ENCODE assay signal across 8 cellular contexts in the genomic region with DNA sequence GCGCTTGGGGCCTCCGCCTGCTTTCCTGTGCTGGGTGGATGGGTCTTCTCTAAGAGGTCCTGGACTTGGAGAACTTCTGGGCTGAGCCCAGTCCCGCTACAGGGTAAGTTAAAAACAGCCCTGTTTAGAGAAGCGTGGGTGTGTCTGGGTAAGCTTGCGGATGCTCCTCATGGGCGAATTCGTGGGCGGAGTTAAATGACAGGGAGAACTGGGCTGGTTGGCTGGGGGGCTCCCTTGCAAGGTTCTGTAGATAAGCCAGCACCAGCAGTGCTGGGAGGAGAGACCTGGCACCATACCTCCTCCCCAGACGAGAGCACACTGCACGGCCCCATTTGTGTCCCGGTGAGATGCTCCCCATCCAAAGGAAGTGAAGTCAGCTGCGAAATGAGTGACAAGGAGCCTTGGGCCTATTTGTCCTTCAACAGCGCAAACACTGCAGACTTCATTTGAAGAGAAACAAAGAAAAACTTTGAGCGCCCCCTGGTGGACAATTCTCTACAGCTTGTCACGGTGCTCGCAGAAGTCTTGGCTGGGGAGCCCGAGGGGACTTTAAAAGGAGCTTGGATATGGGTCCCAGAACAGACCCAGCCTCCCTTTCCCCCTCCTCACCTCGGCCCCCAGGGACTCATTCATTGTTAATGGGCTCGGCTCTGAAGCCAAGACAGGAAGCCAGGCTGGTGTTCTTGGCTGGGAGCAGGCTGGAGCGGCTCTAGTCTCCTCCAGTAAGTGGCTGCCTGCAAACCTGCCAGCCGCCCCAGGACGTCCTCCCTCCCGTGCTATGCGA. TPM values are rescaled to one million over a fixed set of nuclear protein-coding genes. Genes with fewer than 3 reads are reported as not detected.
A peak's percentile ranks its signal among the peaks of the same experiment; 100 is the strongest.
DNase-seq lines count a peak whose midpoint lies in the region; ATAC-seq and TF ChIP-seq lines count a peak whose summit lies in the region.

No MANE protein-coding gene starts in this region.

- peaks cover 8% of the 10 kb centered on the region for H3K36me3 Mint-ChIP-seq in activated T-helper 17 cell treated with anti-CD3 and anti-CD28 coated beads, Interleukin-2, amount 50 U/mL, for 72 hours (ENCODE audit: low read depth)

- H2BK15ac ChIP-seq in neuronal stem cell (ENCODE audit: low read length): no peak overlapping the region

- no peak overlapping the region for H3K27ac ChIP-seq in ACC112 (ENCODE audit: low read depth, low read length)
- H3K27ac ChIP-seq in RWPE1: no peak overlapping the region
- H3K27ac ChIP-seq in foreskin keratinocyte: no peak overlapping the region
- no peak overlapping the region for H3K27ac ChIP-seq in neuronal stem cell (replicated peaks; ENCODE audit: low read length)

- H3K27me3 ChIP-seq in ACC112 (ENCODE audit: insufficient read depth, low read length): 0 out of 2 replicates have a peak, but pooled peaks cover 4% of the 10 kb centered on the region
- H3K27me3 ChIP-seq in Loucy (ENCODE audit: insufficient read depth, low read length, poor library complexity, severe bottlenecking): no peaks in the 10 kb centered on the region
- H3K27me3 ChIP-seq in foreskin keratinocyte: peaks cover 13% of the 10 kb centered on the region
- no peaks in the 10 kb centered on the region for H3K27me3 ChIP-seq in neuronal stem cell (ENCODE audit: control insufficient read depth in 3 of 3, insufficient read depth in 3 of 3, low read depth in 1 of 3, low read length in 3 of 3)

- no peak overlapping the region for H2BK12ac ChIP-seq in neuronal stem cell (ENCODE audit: low read length)

- H4K8ac ChIP-seq in neuronal stem cell (ENCODE audit: low read depth, low read length): no peak overlapping the region

- H3K27me3 Mint-ChIP-seq in activated T-helper 17 cell treated with anti-CD3 and anti-CD28 coated beads, Interleukin-2, amount 50 U/mL, for 72 hours: no peaks in the 10 kb centered on the region

- no peak overlapping the region for H2BK120ac ChIP-seq in neuronal stem cell (ENCODE audit: low read depth, low read length)

- H2AFZ ChIP-seq in ACC112 (ENCODE audit: low read length, unreplicated experiment) (peak overlapping the region; percentile 53), Loucy (ENCODE audit: low read length) (peak overlapping the region; percentile 89), neuronal stem cell (ENCODE audit: low read length) (peak overlapping the region; percentile 53)

- no peaks in the 10 kb centered on the region for H3F3A ChIP-seq in Loucy (ENCODE audit: low read depth)

- H3K27ac Mint-ChIP-seq in activated T-helper 17 cell treated with anti-CD3 and anti-CD28 coated beads, Interleukin-2, amount 50 U/mL, for 72 hours: peak overlapping the region; percentile 50

- peak overlapping the region; percentile 40 for H3K4me2 ChIP-seq in Loucy (ENCODE audit: low read depth, low read length, poor library complexity, severe bottlenecking)
- H3K4me2 ChIP-seq in neuronal stem cell (ENCODE audit: insufficient read depth, low read length, poor library complexity, severe bottlenecking): no peak overlapping the region

- no peaks in the 10 kb centered on the region for H3K79me1 ChIP-seq in neuronal stem cell (ENCODE audit: low read depth, low read length)

- H2BK5ac ChIP-seq in neuronal stem cell (ENCODE audit: low read length): peak overlapping the region; percentile 32

- H3K9me3 ChIP-seq in Loucy (ENCODE audit: insufficient read depth, low read depth, low read length) (no peaks in the 10 kb centered on the region), neuronal stem cell (replicated peaks in 1 of 2; ENCODE audit: control insufficient read depth in 2 of 2, insufficient read depth in 1 of 2, low read depth in 1 of 2, low read length in 2 of 2) (no peaks in the 10 kb centered on the region)

- H3K36me3 ChIP-seq in ACC112 (ENCODE audit: insufficient read depth, low read length): no peaks in the 10 kb centered on the region
- no peaks in the 10 kb centered on the region for H3K36me3 ChIP-seq in Loucy (ENCODE audit: insufficient read depth, low read length)
- H3K36me3 ChIP-seq in neuronal stem cell (replicated peaks in 1 of 2; ENCODE audit: control insufficient read depth in 2 of 2, insufficient read depth in 2 of 2, low read length in 2 of 2): peaks cover 20 to 52% of the 10 kb centered on the region in 2 donors

- peak overlapping the region; percentile 43 for H2AK5ac ChIP-seq in neuronal stem cell (ENCODE audit: low read depth, low read length)

- no peak overlapping the region for H3K4me3 Mint-ChIP-seq in activated T-helper 17 cell treated with anti-CD3 and anti-CD28 coated beads, Interleukin-2, amount 50 U/mL, for 72 hours

- peak overlapping the region; percentile 82 for H3K18ac ChIP-seq in neuronal stem cell (ENCODE audit: low read length)

- no peak overlapping the region for H4K91ac ChIP-seq in neuronal stem cell (ENCODE audit: low read depth, low read length, poor library complexity)

- no peaks in the 10 kb centered on the region for H4K20me1 ChIP-seq in Loucy (ENCODE audit: insufficient read depth, low read length, poor library complexity, severe bottlenecking)

- H3K23ac ChIP-seq in neuronal stem cell (ENCODE audit: low read depth, low read length, poor library complexity): peak overlapping the region; percentile 71

- no peaks in the 10 kb centered on the region for H3K9me2 ChIP-seq in Loucy (replicated peaks; ENCODE audit: low read depth, low read length)

- H3K79me2 ChIP-seq in ACC112 (ENCODE audit: control insufficient read depth, insufficient read depth, low read length, unreplicated experiment) (no peaks in the 10 kb centered on the region), Loucy (ENCODE audit: insufficient read depth, low read length) (no peaks in the 10 kb centered on the region)

- H3K9ac ChIP-seq in Loucy (ENCODE audit: low read depth, low read length, poor library complexity, severe bottlenecking) (peak overlapping the region; percentile 17), neuronal stem cell (ENCODE audit: low read depth, low read length, poor library complexity) (peak overlapping the region; percentile 86)

- POLR2A ChIA-PET in RWPE1 (lab: Yijun Ruan, JAX; ENCODE audit: low non-redundant PET): no interaction called here

- ATAC-seq in GM18909 (IDR thresholded peaks at IDR 0.05; ENCODE audit: poor library complexity, unreplicated experiment): peak; percentile 75
- ATAC-seq in activated T-helper 17 cell treated with anti-CD3 and anti-CD28 coated beads, Interleukin-2, amount 50 U/mL, for 72 hours (replicated peaks): peak; percentile 92
- peak; percentile 74 for ATAC-seq in foreskin keratinocyte

- H3K4me1 Mint-ChIP-seq in activated T-helper 17 cell treated with anti-CD3 and anti-CD28 coated beads, Interleukin-2, amount 50 U/mL, for 72 hours: no peaks in the 10 kb centered on the region

- TF ChIP-seq CTCF in Loucy (conservative IDR thresholded peaks at IDR 0.05; ENCODE audit: low read length) (peak; percentile 89), RWPE1 (conservative IDR thresholded peaks at IDR 0.05; ENCODE audit: low read depth) (peak; percentile 76), foreskin keratinocyte (conservative IDR thresholded peaks at IDR 0.05) (peak; percentile 85)

- H3K4me1 ChIP-seq in ACC112 (ENCODE audit: control insufficient read depth, insufficient read depth, low read length, unreplicated experiment) (peaks cover 7% of the 10 kb centered on the region), Loucy (ENCODE audit: insufficient read depth, low read length, poor library complexity, severe bottlenecking) (peaks cover 11% of the 10 kb centered on the region), foreskin keratinocyte (no peaks in the 10 kb centered on the region), neuronal stem cell (ENCODE audit: control insufficient read depth in 2 of 2, insufficient read depth in 1 of 2, low read depth in 1 of 2, low read length in 2 of 2) (peaks cover 8 to 17% of the 10 kb centered on the region in 2 donors)

- no CpG with 5 or more reads among the region's 24 CpGs for WGBS in neuronal stem cell (ENCODE audit: extremely low coverage in 2 of 2, insufficient read length in 2 of 2, insufficient replicate concordance in 1 of 2), 2 donors

- peak; percentile 69 for DNase-seq in RWPE1 (ENCODE audit: low spot score)
- peak; percentile 20 to 49 for DNase-seq in foreskin keratinocyte
- peak; percentile 92 for DNase-seq in neuronal stem cell (ENCODE audit: low spot score)
- DNase-seq in stromal cell of bone marrow (ENCODE audit: low read depth): peak; percentile 66

- H3K14ac ChIP-seq in neuronal stem cell (ENCODE audit: low read length): no peak overlapping the region

- H3K9me3 Mint-ChIP-seq in activated T-helper 17 cell treated with anti-CD3 and anti-CD28 coated beads, Interleukin-2, amount 50 U/mL, for 72 hours: no peaks in the 10 kb centered on the region

- H3K4me3 ChIP-seq in ACC112 (ENCODE audit: low read depth, low read length) (peak overlapping the region; percentile 42; the same call in 1 of the 2 replicates), Loucy (ENCODE audit: low read length, poor library complexity, severe bottlenecking) (peak overlapping the region; percentile 26), neuronal stem cell (ENCODE audit: low read length in 2 of 2) (no peak overlapping the region)

- H3K4ac ChIP-seq in neuronal stem cell (ENCODE audit: low read length): no peak overlapping the region

- CTCF ChIA-PET in RWPE1 (lab: Yijun Ruan, JAX): interaction anchor here (0.5 to 1.8 kb wide), 24 partner anchors 9 to 776 kb away, joined by 3 to 12 read pairs (median 3); no protein-coding TSS in a partner anchor

RNA-seq across cellular contexts. Expression of gene TP53I11, which starts 39.5 kb away (rescaled TPM):
- total RNA-seq in activated T-helper 17 cell treated with anti-CD3 and anti-CD28 coated beads, Interleukin-2, amount 50 U/mL, for 72 hours: 1 to 10 TPM; 3.8 to 6.4 TPM
- total RNA-seq in foreskin keratinocyte: 28.9 and 38.4 TPM in 2 replicates
- polyA plus RNA-seq in foreskin keratinocyte: 32.0 and 45.3 TPM in 2 replicates
- 235 TPM for polyA plus RNA-seq in neuronal stem cell (2013, experiment 1 of 2)
- 227 TPM for polyA plus RNA-seq in neuronal stem cell (2013, experiment 2 of 2)

Comparison
In these comparisons a context has a peak if more than half of its experiments do, and no peak if none do; other contexts are left out.
1. H3K4me3 ChIP-seq: peak in ACC112 (single experiment) and Loucy (single experiment); none in neuronal stem cell (0 of 2).
2. DNase-seq: peak in every context shown above with its lines; median percentile 92 in neuronal stem cell; 69 in RWPE1; 66 in stromal cell of bone marrow; 34 in foreskin keratinocyte.
3. Peak in every context shown above with its lines, with median percentiles within 50 percentile points of each other: H2AFZ ChIP-seq, ATAC-seq and CTCF ChIP-seq.